ENCODE assay signal across 13 cellular contexts in the genomic region with DNA sequence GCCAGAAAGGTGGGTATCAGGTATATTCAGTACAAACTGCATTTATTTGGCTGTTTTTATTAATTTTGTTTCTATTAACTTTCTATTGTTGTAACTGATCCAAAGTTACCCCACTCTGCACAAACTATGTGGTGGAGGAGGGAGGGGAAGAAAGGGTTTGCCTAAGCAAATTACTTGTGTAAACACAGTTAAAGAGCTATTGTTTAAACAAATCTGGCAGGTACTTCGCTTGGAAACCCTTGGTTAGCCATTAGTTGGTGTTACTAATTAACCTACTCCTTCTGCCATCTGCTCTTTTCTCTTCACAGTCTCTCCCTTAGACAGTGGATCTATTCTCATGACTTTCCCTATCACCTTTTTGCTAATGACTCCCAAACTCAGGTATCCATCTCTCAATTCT.
DNase-seq lines count a peak whose midpoint lies in the region; ATAC-seq, FAIRE-seq and TF ChIP-seq lines count a peak whose summit lies in the region.
"Had no signal": no experiment of that assay in that cellular context is flagged by ENCODE, and none has a peak within 500 bp of the region (broad histone marks: within the 10 kb centered on the region; RNA-seq: fewer than 3 reads in every experiment).

No MANE protein-coding gene starts in this region.

- FAIRE-seq in GM12892 (lab: Jason Lieb, UNC): no peak

- peak; percentile 78 for DNase-seq in DMS53 (lab: John Stamatoyannopoulos, UW)
- peak; percentile 49 for DNase-seq in NCI-H1436 (lab: John Stamatoyannopoulos, UW)
- no peak for DNase-seq in left colon
- no peak for DNase-seq in GM12892 (ENCODE audit: insufficient read length)
- DNase-seq in OCI-M2 (lab: John Stamatoyannopoulos, UW; ENCODE audit: unreplicated experiment): no peak
- no peak for DNase-seq in COLO829 (ENCODE audit: low spot score)
- DNase-seq: activated CD4-positive, alpha-beta T cell treated with anti-CD3 and anti-CD28 coated beads, Interleukin-2, amount 50 U/mL, for 48 hours; dermis blood vessel endothelial cell; naive thymus-derived CD4-positive, alpha-beta T cell; NCI-H146; stimulated activated naive CD4-positive, alpha-beta T cell treated with Interleukin-2 at 50 U/mL for 16 hours had no signal

- no peak for TF ChIP-seq POLR2A in GM12892 (IDR thresholded peaks at IDR 0.05; ENCODE audit: low read depth, low read length)

- ATAC-seq in GM21825 (IDR thresholded peaks at IDR 0.05; ENCODE audit: unreplicated experiment) (peak; percentile 81), left colon (peak; percentile 93), HG03521 (IDR thresholded peaks at IDR 0.05; ENCODE audit: unreplicated experiment) (no peak)
- ATAC-seq: naive thymus-derived CD4-positive, alpha-beta T cell had no signal

- intact Hi-C loops in left colon (cut with DNase I, micrococcal nuclease): no loop called here

Comparison
In these comparisons a context has a peak if more than half of its experiments do, and no peak if none do; other contexts are left out.
1. DNase-seq: peak in DMS53 (single experiment) and NCI-H1436 (single experiment); none in left colon (0 of 2), GM12892 (single experiment), OCI-M2 (single experiment) and COLO829 (single experiment).